8 cellular contexts compared by ENCODE assay signal in the genomic region with DNA sequence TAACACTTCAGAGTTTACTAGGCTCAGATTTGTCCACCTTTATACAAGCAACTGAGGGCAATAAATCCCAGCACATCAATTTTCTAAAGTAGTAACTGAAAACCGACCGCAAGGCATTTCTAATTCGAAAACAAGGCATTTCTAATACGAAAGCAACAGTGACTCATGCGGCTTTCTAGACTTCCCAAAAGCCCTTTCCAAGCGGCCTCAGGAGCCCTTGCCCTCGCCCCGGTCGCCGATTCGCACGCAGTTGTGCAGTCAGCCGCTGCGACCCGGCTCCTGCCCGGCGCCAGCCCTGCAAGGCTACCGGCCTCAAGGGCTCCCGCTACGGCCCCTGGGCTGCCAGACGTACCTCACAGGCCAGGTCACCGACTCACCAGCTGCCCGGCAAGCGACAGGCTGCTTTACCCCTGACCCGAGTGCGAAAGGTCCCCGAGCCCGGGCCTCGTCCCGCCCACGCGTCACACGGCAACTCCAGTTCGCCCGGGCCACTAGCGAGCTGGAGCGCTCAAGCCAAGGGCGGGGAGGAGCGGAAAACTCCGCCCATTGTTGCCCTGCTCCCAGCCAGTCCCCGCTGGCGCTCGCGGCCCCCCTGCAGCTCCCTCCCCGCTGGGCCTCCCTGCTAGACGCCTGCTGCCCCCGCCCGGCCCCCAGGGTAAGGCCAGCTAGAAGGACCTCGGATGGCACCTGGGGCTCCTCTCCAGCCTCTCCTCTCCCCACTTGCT. TPM values are rescaled to one million over a fixed set of nuclear protein-coding genes. Genes with fewer than 3 reads are reported as not detected.
DNase-seq lines count a peak whose midpoint lies in the region; ATAC-seq, FAIRE-seq and TF ChIP-seq lines count a peak whose summit lies in the region.

No MANE protein-coding gene starts in this region.

- H3K4me1 ChIP-seq in suprapubic skin: peaks cover 93% of the 10 kb centered on the region

- peak; percentile 95 for ATAC-seq in GM21390 (IDR thresholded peaks at IDR 0.05; ENCODE audit: unreplicated experiment)

- H3K27ac ChIP-seq in suprapubic skin: peak overlapping the region; percentile 84

- peak in 1 of 2 donors; percentile 52 for TF ChIP-seq POLR2A in suprapubic skin (IDR thresholded peaks at IDR 0.05)

- H3K36me3 ChIP-seq in suprapubic skin: no peaks in the 10 kb centered on the region

- TF ChIP-seq CTCF in suprapubic skin (IDR thresholded peaks at IDR 0.05): peak in 1 of 2 donors; percentile 18

- peak overlapping the region; percentile 65 for H3K4me3 ChIP-seq in suprapubic skin

- TF ChIP-seq EP300 in suprapubic skin (IDR thresholded peaks at IDR 0.05): no peak

- no peaks in the 10 kb centered on the region for H3K27me3 ChIP-seq in suprapubic skin

- H3K9me3 ChIP-seq in suprapubic skin: no peaks in the 10 kb centered on the region

- 2% methylated on average over 6 of the region's 49 CpGs for WGBS in suprapubic skin

- no peak for FAIRE-seq in HTR-8/SVneo (lab: Jason Lieb, UNC)

- DNase-seq in DMS 273 treated with DMSO at 0.1 percent for 48 hours (lab: John Stamatoyannopoulos, UW) (peak; percentile 14), HTR-8/SVneo (ENCODE audit: insufficient read length, low spot score) (peak; percentile 89), SK-N-DZ (ENCODE audit: low spot score) (peak; percentile 89), glomerular visceral epithelial cell (ENCODE audit: extremely low spot score) (peak; percentile 93), occipital lobe (lab: John Stamatoyannopoulos, UW) (peak; percentile 83), suprapubic skin (ENCODE audit: low spot score in 2 of 2) (peak; percentile 94)
- DNase-seq in activated naive CD4-positive, alpha-beta T cell treated with anti-CD3 and anti-CD28 coated beads, Interleukin-2, amount 50 U/mL, for 16 hours: peak; percentile 69

RNA-seq across cellular contexts. Expression of a gene that starts 7.3 kb away (rescaled TPM):
- 58.7 and 70.0 TPM in 2 replicates for polyA plus RNA-seq in SK-N-DZ (2014; cell fraction: cytosol; rRNA removed)
- 28.8 and 29.9 TPM in 2 replicates for polyA plus RNA-seq in SK-N-DZ (2014; cell fraction: nucleus; rRNA removed)
- 217 TPM for total RNA-seq in occipital lobe
- 100 to 1,000 TPM; 117 to 170 (median 151) TPM for total RNA-seq in suprapubic skin

RNA-seq across cellular contexts. Expression of a gene that starts 22.9 kb away (rescaled TPM):
- polyA plus RNA-seq in SK-N-DZ (2014; cell fraction: cytosol; rRNA removed): not detected in 2 replicates
- polyA plus RNA-seq in SK-N-DZ (2014; cell fraction: nucleus; rRNA removed): not detected in 2 replicates
- not detected for total RNA-seq in occipital lobe
- 100 to 1,000 TPM in 1 of 4 donors, 10 to 100 TPM in 1, 1 to 10 TPM in 1, not detected in 1; 4.5 to 104 (median 86.9) TPM for total RNA-seq in suprapubic skin

RNA-seq across cellular contexts. Expression of a gene that starts 50.9 kb away (rescaled TPM):
- polyA plus RNA-seq in SK-N-DZ (2014; cell fraction: cytosol; rRNA removed): 118 and 145 TPM in 2 replicates
- polyA plus RNA-seq in SK-N-DZ (2014; cell fraction: nucleus; rRNA removed): 58.1 and 79.4 TPM in 2 replicates
- total RNA-seq in occipital lobe (52.7 TPM), suprapubic skin (10 to 100 TPM; 35.3 to 72.3 (median 57.6) TPM)

Comparison
In these comparisons a context has a peak if more than half of its experiments do, and no peak if none do; other contexts are left out.
1. Peak in every context shown above with its lines: DNase-seq, ATAC-seq, H3K4me3 ChIP-seq and H3K27ac ChIP-seq.
2. DNase-seq: peak in every context shown above with its lines; median percentile 94 in suprapubic skin; 93 in glomerular visceral epithelial cell; 89 in HTR-8/SVneo; 89 in SK-N-DZ; 83 in occipital lobe; 69 in activated naive CD4-positive, alpha-beta T cell treated with anti-CD3 and anti-CD28 coated beads, Interleukin-2, amount 50 U/mL, for 16 hours; 14 in DMS 273 treated with DMSO at 0.1 percent for 48 hours.